Comparison of ENCODE assay signal across 18 cellular contexts in the genomic region with DNA sequence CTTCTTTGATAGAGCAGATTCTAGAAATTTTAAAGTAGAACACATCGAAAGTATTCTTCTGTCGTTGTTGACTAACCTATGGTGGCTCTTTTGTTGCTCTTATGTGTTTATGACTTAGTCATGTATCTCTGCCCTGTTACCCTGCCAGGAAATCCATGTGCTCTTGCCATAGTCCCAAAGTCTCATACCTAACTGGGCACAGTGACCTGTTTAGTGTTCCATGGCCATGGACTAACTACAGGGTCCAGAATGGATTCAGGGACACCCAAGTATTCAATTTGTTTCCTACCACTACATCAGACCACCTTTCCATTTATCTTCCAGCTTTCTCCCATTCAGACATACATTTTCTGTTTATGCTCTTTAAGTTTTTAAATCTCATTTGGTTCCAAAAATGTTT.
"Had no signal": no experiment of that assay in that cellular context is flagged by ENCODE, and none has a peak within 500 bp of the region (broad histone marks: within the 10 kb centered on the region; RNA-seq: fewer than 3 reads in every experiment).

No MANE protein-coding gene starts in this region.

- DNase-seq: activated CD4-positive, alpha-beta memory T cell treated with anti-CD3 and anti-CD28 coated beads for 36 hours; activated CD4-positive, alpha-beta T cell treated with anti-CD3 and anti-CD28 coated beads for 4 hours; activated naive CD4-positive, alpha-beta T cell treated with anti-CD3 and anti-CD28 coated beads for 36 hours; activated T-cell treated with anti-CD3 and anti-CD28 coated beads, Interleukin-2, amount 50 U/mL, for 4 hours; anterior cingulate cortex; brain microvascular endothelial cell; cerebellar nuclear complex; cortex of kidney; heart right ventricle; mesenchymal stem cell; natural killer cell; stimulated activated CD4-positive, alpha-beta T cell treated with anti-CD3 and anti-CD28 coated beads, Interleukin-12 subunit alpha, Interleukin-12 subunit beta, amount 100 ng/mL, for 4 hours; stimulated activated CD4-positive, alpha-beta T cell treated with anti-CD3 and anti-CD28 coated beads, Interleukin-1b, Interleukin-23, amount 100 ng/mL, for 48 hours; stimulated activated CD8-positive, alpha-beta memory T cell treated with anti-CD3 and anti-CD28 coated beads, Interleukin-4, amount 100 ng/mL, for 48 hours; stimulated activated naive CD4-positive, alpha-beta T cell treated with Interleukin-2 at 50 U/mL for 16 hours; tibial artery had no signal

- H3K27me3 Mint-ChIP-seq: activated CD4-positive, alpha-beta memory T cell treated with anti-CD3 and anti-CD28 coated beads for 36 hours had no signal

- H3K27ac Mint-ChIP-seq: activated CD4-positive, alpha-beta memory T cell treated with anti-CD3 and anti-CD28 coated beads for 36 hours; activated naive CD4-positive, alpha-beta T cell treated with anti-CD3 and anti-CD28 coated beads for 36 hours; natural killer cell had no signal

- H2AFZ ChIP-seq: parathyroid adenoma had no signal

- H3K36me3 Mint-ChIP-seq: natural killer cell had no signal

- ATAC-seq: activated T-cell treated with anti-CD3 and anti-CD28 coated beads, Interleukin-2, amount 50 U/mL, for 4 hours; heart right ventricle; natural killer cell had no signal

- H3K36me3 ChIP-seq: brain microvascular endothelial cell, esophagus muscularis mucosa, heart right ventricle, tibial artery had no signal

- H3K4me3 ChIP-seq: esophagus muscularis mucosa, heart right ventricle, tibial artery had no signal

- H3K4me3 Mint-ChIP-seq: activated CD4-positive, alpha-beta memory T cell treated with anti-CD3 and anti-CD28 coated beads for 36 hours; activated naive CD4-positive, alpha-beta T cell treated with anti-CD3 and anti-CD28 coated beads for 36 hours; activated T-cell treated with anti-CD3 and anti-CD28 coated beads, Interleukin-2, amount 50 U/mL, for 4 hours; natural killer cell had no signal

- H3K27me3 ChIP-seq: brain microvascular endothelial cell, esophagus muscularis mucosa, heart right ventricle, tibial artery had no signal

- H3K9me3 Mint-ChIP-seq: natural killer cell had no signal

- H3K27ac ChIP-seq: brain microvascular endothelial cell, esophagus muscularis mucosa, heart right ventricle, parathyroid adenoma, tibial artery had no signal

- H3K9ac ChIP-seq: parathyroid adenoma had no signal

- H3K9me3 ChIP-seq: esophagus muscularis mucosa, tibial artery had no signal
